14 cellular contexts compared by ENCODE assay signal in the genomic region with DNA sequence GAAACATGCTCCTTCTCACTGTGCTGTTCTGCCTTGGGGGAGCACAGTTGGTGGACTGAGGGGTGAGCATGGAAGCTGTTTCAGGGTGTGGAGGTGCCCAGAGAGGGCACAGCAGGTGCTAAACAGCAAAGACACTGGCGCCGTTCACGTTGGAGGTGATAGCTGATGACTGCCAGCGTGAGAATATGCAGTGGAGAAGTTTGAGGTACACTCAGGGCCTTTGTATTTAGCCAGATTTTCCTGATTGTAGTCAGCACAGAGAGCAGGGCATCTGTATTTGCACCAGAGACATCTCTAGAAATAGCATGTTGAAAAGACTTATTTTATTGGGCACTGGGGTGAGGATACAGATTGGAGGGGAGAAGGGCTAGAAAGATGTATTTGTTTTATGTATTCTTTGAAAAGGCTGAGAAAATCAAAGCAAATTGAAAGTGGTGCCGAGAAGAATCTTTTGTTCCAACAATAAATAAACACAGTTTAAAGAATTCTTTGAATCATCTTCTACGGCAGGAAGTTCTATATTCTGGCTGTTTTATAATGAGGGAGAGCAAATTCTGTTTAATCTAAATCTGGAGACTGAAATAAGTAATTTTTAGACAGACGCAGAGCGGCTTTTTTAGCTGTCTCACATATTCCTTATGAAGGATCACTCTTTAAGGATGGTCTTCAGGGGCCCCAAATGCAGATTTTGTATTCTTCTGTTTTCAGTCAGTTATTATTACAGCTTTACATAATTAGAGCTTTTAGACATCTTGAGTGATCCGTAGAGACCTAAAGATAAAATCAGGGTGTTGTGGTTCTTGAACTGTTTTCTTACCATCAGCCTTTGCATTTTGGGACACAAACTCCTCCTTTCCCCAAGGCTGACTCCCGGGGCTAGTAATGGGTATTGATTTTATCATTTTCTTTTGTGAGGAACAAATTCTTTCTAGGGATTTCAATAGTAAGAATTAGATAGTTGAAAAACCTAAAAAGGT. TPM values are rescaled to one million over a fixed set of nuclear protein-coding genes. Genes with fewer than 3 reads are reported as not detected.
DNase-seq lines count a peak whose midpoint lies in the region; ATAC-seq and TF ChIP-seq lines count a peak whose summit lies in the region.
"Had no signal": no experiment of that assay in that cellular context is flagged by ENCODE, and none has a peak within 500 bp of the region (broad histone marks: within the 10 kb centered on the region; RNA-seq: fewer than 3 reads in every experiment).

No MANE protein-coding gene starts in this region.

- H3K27me3 ChIP-seq in smooth muscle cell (ENCODE audit: low read depth) (no peaks in the 10 kb centered on the region), MM.1S (replicated peaks; ENCODE audit: insufficient read depth, low read length) (no peaks in the 10 kb centered on the region)

- no peak overlapping the region for H3K9ac ChIP-seq in smooth muscle cell (ENCODE audit: low read depth)
- no peak overlapping the region for H3K9ac ChIP-seq in MM.1S (ENCODE audit: low read length)

- H2AFZ ChIP-seq in smooth muscle cell (ENCODE audit: low read depth) (no peak overlapping the region), MM.1S (ENCODE audit: low read length) (no peak overlapping the region)
- H2AFZ ChIP-seq: PC-9 had no signal

- H3K4me3 ChIP-seq in WI38 (ENCODE audit: low read depth, low read length) (peak overlapping the region; percentile 27), smooth muscle cell (no peak overlapping the region), MM.1S (ENCODE audit: low read length) (no peak overlapping the region)
- H3K4me3 ChIP-seq: lung, PC-9 had no signal

- peak overlapping the region; percentile 38 for H3K27ac ChIP-seq in smooth muscle cell (ENCODE audit: low read depth)
- H3K27ac ChIP-seq in MM.1S (ENCODE audit: low read length): no peak overlapping the region
- H3K27ac ChIP-seq: PC-9 had no signal

- H3K36me3 ChIP-seq in smooth muscle cell (ENCODE audit: low read depth) (peaks cover 15% of the 10 kb centered on the region), MM.1S (replicated peaks; ENCODE audit: insufficient read depth, low read length) (no peaks in the 10 kb centered on the region)

- H3K4me2 ChIP-seq in smooth muscle cell (peak overlapping the region; percentile 14), MM.1S (ENCODE audit: low read depth, low read length) (no peak overlapping the region)
- H3K4me2 ChIP-seq: PC-9 had no signal

- H3K9me2 ChIP-seq in MM.1S (replicated peaks; ENCODE audit: insufficient read depth, low read length): no peaks in the 10 kb centered on the region

- H4K20me1 ChIP-seq in smooth muscle cell (ENCODE audit: low read depth) (peaks cover 53% of the 10 kb centered on the region), MM.1S (ENCODE audit: insufficient read depth, low read length) (no peaks in the 10 kb centered on the region)

- H3F3A ChIP-seq in smooth muscle cell (ENCODE audit: low read depth) (peaks cover 8% of the 10 kb centered on the region), MM.1S (ENCODE audit: insufficient read depth, low read length) (no peaks in the 10 kb centered on the region)

- in situ Hi-C loops in G401 (cut with HindIII; ENCODE audit: low sequenced_read_pairs): no loop called here

- WGBS in smooth muscle cell (ENCODE audit: low lambda C conversion rate): 66% methylated on average over 10 of the region's 10 CpGs

- H3K79me2 ChIP-seq in smooth muscle cell (ENCODE audit: low read depth) (peaks cover 95% of the 10 kb centered on the region), MM.1S (ENCODE audit: low read length) (no peaks in the 10 kb centered on the region)

- no peak for ATAC-seq in GM21423 (IDR thresholded peaks at IDR 0.05; ENCODE audit: unreplicated experiment)
- ATAC-seq in GM18868 (IDR thresholded peaks at IDR 0.05; ENCODE audit: unreplicated experiment): no peak

- peaks cover 20% of the 10 kb centered on the region for H3K4me1 ChIP-seq in smooth muscle cell (ENCODE audit: low read depth)
- H3K4me1 ChIP-seq in MM.1S (ENCODE audit: low read length): no peaks in the 10 kb centered on the region

- DNase-seq in G401 (ENCODE audit: low spot score): peak; percentile 42
- DNase-seq in hepatic stellate cell (ENCODE audit: low spot score): peak; percentile 29
- DNase-seq in smooth muscle cell (lab: John Stamatoyannopoulos, UW; ENCODE audit: unreplicated experiment): no peak
- no peak for DNase-seq in MM.1S
- DNase-seq in NCI-H82 treated with DMSO at 0.1 percent for 48 hours (lab: John Stamatoyannopoulos, UW; ENCODE audit: unreplicated experiment): no peak
- DNase-seq: activated CD4-positive, alpha-beta T cell treated with anti-CD3 and anti-CD28 coated beads, Interleukin-2, amount 10 ng/mL, durations not matched to agents 24 days and 14 days; NCI-H345; nucleus accumbens; PC-9; T-helper 2 cell had no signal

- H3K9me3 ChIP-seq in smooth muscle cell (replicated peaks; ENCODE audit: low read depth) (no peaks in the 10 kb centered on the region), MM.1S (replicated peaks; ENCODE audit: insufficient read depth, low read length) (no peaks in the 10 kb centered on the region)

- TF ChIP-seq CTCF in WI38 (IDR thresholded peaks at IDR 0.05; ENCODE audit: low read depth, low read length) (no peak), smooth muscle cell (IDR thresholded peaks at IDR 0.05; ENCODE audit: borderline replicate concordance, insufficient read depth, poor library complexity, severe bottlenecking) (no peak), MM.1S (IDR thresholded peaks at IDR 0.05; ENCODE audit: low read length) (no peak)

RNA-seq across cellular contexts. Expression of a gene that starts 7.1 kb away (rescaled TPM):
- 19.5 and 21.9 TPM in 2 replicates for total RNA-seq in G401 (2014; rRNA removed; shearing (Covaris generic))
- 126 and 133 TPM in 2 replicates for total RNA-seq in smooth muscle cell
- polyA plus RNA-seq in smooth muscle cell: 31.6 and 39.8 TPM in 2 replicates

Comparison
In these comparisons a context has a peak if more than half of its experiments do, and no peak if none do; other contexts are left out.
1. DNase-seq: peak in G401 (single experiment) and hepatic stellate cell (single experiment); none in smooth muscle cell (single experiment), MM.1S (single experiment) and NCI-H82 treated with DMSO at 0.1 percent for 48 hours (single experiment).